ENCODE assay signal across 1 cellular context in genomic region chr7:107045195-107045960, GRCh38.
TF ChIP-seq lines count a peak whose summit lies in the region.

No MANE protein-coding gene starts in this region.

TF ChIP-seq in HCT116, 20 proteins besides CTCF, POLR2A, EP300 and RAD21 (continued from another document):
- TF ChIP-seq EGR1 (IDR thresholded peaks at IDR 0.05; ENCODE audit: low read depth) (no peak), CBX3 (IDR thresholded peaks at IDR 0.05; ENCODE audit: low read depth) (no peak), MAX (IDR thresholded peaks at IDR 0.05) (no peak)
